21 cellular contexts compared by ENCODE assay signal in the genomic region with DNA sequence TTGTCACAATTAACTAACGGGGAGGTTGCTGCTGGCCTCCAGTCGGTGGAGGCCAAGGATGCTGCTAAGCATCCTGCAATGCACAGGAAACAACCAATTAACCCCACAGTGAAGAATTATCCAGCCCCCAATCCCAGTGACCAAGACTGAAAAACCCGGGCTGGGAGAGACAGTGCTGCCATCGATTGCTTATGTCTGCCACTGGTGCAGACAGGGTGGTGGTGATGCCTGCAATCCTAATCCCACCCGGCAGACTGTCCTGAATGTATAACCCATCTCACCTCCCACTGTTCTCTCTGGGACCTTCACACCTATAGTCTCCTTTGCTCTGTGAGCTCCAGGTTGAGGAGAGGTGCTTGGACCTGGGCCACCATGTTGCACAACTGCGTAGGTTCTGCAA.
DNase-seq lines count a peak whose midpoint lies in the region; ATAC-seq and TF ChIP-seq lines count a peak whose summit lies in the region.
"Had no signal": no experiment of that assay in that cellular context is flagged by ENCODE, and none has a peak within 500 bp of the region (broad histone marks: within the 10 kb centered on the region; RNA-seq: fewer than 3 reads in every experiment).

No MANE protein-coding gene starts in this region.

- H3K4me3 ChIP-seq in HEK293 (ENCODE audit: low read depth, low read length): no peak overlapping the region
- H3K4me3 ChIP-seq: left lung, mucosa of descending colon had no signal

- CTCF ChIA-PET in HEK293 (lab: Yijun Ruan, JAX): interaction anchor here (0.6 to 2.8 kb wide), 5 partner anchors 29 to 69 kb away, joined by 3 to 19 read pairs (median 5); no protein-coding TSS in a partner anchor

- no peak for TF ChIP-seq CTCF in HEK293 (tag by site-specific recombination; IDR thresholded peaks at IDR 0.05)

- H3K27me3 Mint-ChIP-seq in T-helper 2 cell treated with Interferon-gamma antibody and Interleukin-4, amounts not matched to agents 5 μg/mL and 100 μg/mL, for 36 hours (ENCODE audit: low read depth): peaks cover 2% of the 10 kb centered on the region
- peaks cover 2% of the 10 kb centered on the region for H3K27me3 Mint-ChIP-seq in activated naive CD8-positive, alpha-beta T cell treated with anti-CD3 and anti-CD28 coated beads, Interleukin-2, amount 50 U/mL, for 24 hours
- H3K27me3 Mint-ChIP-seq in memory B cell: no peaks in the 10 kb centered on the region

- ATAC-seq in activated naive CD8-positive, alpha-beta T cell treated with anti-CD3 and anti-CD28 coated beads, Interleukin-2, amount 50 U/mL, for 24 hours: no peak
- ATAC-seq in memory B cell (ENCODE audit: low read depth) (no peak), GM21381 (IDR thresholded peaks at IDR 0.05; ENCODE audit: unreplicated experiment) (no peak)
- ATAC-seq: esophagus mucosa, left lung, mucosa of descending colon, T-cell had no signal

- H3K4me1 ChIP-seq in HEK293 (ENCODE audit: control insufficient read depth, insufficient read depth, low read length): peaks cover 4% of the 10 kb centered on the region; the same call in 1 of the 2 replicates

- no peaks in the 10 kb centered on the region for H3K9me3 Mint-ChIP-seq in T-helper 2 cell treated with Interferon-gamma antibody and Interleukin-4, amounts not matched to agents 5 μg/mL and 100 μg/mL, for 36 hours
- no peaks in the 10 kb centered on the region for H3K9me3 Mint-ChIP-seq in activated naive CD8-positive, alpha-beta T cell treated with anti-CD3 and anti-CD28 coated beads, Interleukin-2, amount 50 U/mL, for 24 hours
- no peaks in the 10 kb centered on the region for H3K9me3 Mint-ChIP-seq in memory B cell
- H3K9me3 Mint-ChIP-seq: neural crest cell, T-cell, type B pancreatic cell had no signal

- POLR2A ChIA-PET in HEK293 (lab: Yijun Ruan, JAX): interaction anchor here (2.3 kb wide), 1 partner anchor 29 kb away, joined by 8 read pairs; no protein-coding TSS in a partner anchor

- no peak overlapping the region for H3K27ac ChIP-seq in HEK293 (ENCODE audit: extremely low read depth, low read depth, low read length)
- H3K27ac ChIP-seq: left lung had no signal

- no peak for DNase-seq in T-helper 2 cell treated with Interferon-gamma antibody and Interleukin-4, amounts not matched to agents 5 μg/mL and 100 μg/mL, for 36 hours (ENCODE audit: low spot score)
- no peak for DNase-seq in T-helper 2 cell
- no peak for DNase-seq in activated naive CD8-positive, alpha-beta T cell treated with anti-CD3 and anti-CD28 coated beads, Interleukin-2, amount 50 U/mL, for 24 hours
- DNase-seq in memory B cell (ENCODE audit: low spot score in 2 of 2): no peak
- DNase-seq in stimulated activated CD4-positive, alpha-beta T cell treated with anti-CD3 and anti-CD28 coated beads, Interleukin-2, amount 100 ng/mL, for 48 hours: no peak
- no peak for DNase-seq in SHP77 (lab: John Stamatoyannopoulos, UW)
- DNase-seq: activated CD4-positive, alpha-beta T cell treated with anti-CD3 and anti-CD28 coated beads, Interleukin-2, amount 50 U/mL, for 4 hours; activated naive CD4-positive, alpha-beta T cell treated with anti-CD3 and anti-CD28 coated beads, Interleukin-2, amount 50 U/mL, for 16 hours; effector CD8-positive, alpha-beta T cell; left lung; mucosa of descending colon; NCI-H510A treated with DMSO at 0.1 percent for 48 hours; Right ventricle myocardium superior; small intestine; stimulated activated CD4-positive, alpha-beta T cell treated with anti-CD3 and anti-CD28 coated beads, Interleukin-4, amount 100 ng/mL, for 1 hour; T-cell had no signal

- H3K4me3 Mint-ChIP-seq in T-helper 2 cell treated with Interferon-gamma antibody and Interleukin-4, amounts not matched to agents 5 μg/mL and 100 μg/mL, for 36 hours: no peak overlapping the region
- no peak overlapping the region for H3K4me3 Mint-ChIP-seq in activated naive CD8-positive, alpha-beta T cell treated with anti-CD3 and anti-CD28 coated beads, Interleukin-2, amount 50 U/mL, for 24 hours
- H3K4me3 Mint-ChIP-seq in memory B cell: no peak overlapping the region
- H3K4me3 Mint-ChIP-seq: neural crest cell, type B pancreatic cell had no signal

- peak overlapping the region; percentile 33 for H3K27ac Mint-ChIP-seq in T-helper 2 cell treated with Interferon-gamma antibody and Interleukin-4, amounts not matched to agents 5 μg/mL and 100 μg/mL, for 36 hours
- peak overlapping the region; percentile 33 for H3K27ac Mint-ChIP-seq in activated naive CD8-positive, alpha-beta T cell treated with anti-CD3 and anti-CD28 coated beads, Interleukin-2, amount 50 U/mL, for 24 hours
- H3K27ac Mint-ChIP-seq in memory B cell: peak overlapping the region; percentile 97

- no peaks in the 10 kb centered on the region for H3K36me3 Mint-ChIP-seq in T-helper 2 cell treated with Interferon-gamma antibody and Interleukin-4, amounts not matched to agents 5 μg/mL and 100 μg/mL, for 36 hours (ENCODE audit: low read depth)
- H3K36me3 Mint-ChIP-seq in activated naive CD8-positive, alpha-beta T cell treated with anti-CD3 and anti-CD28 coated beads, Interleukin-2, amount 50 U/mL, for 24 hours (ENCODE audit: low read depth): peaks cover 1% of the 10 kb centered on the region
- no peaks in the 10 kb centered on the region for H3K36me3 Mint-ChIP-seq in memory B cell
- H3K36me3 Mint-ChIP-seq: type B pancreatic cell had no signal

- no peaks in the 10 kb centered on the region for H3K36me3 ChIP-seq in HEK293 (ENCODE audit: control insufficient read depth in 2 of 2, insufficient read depth in 1 of 2, low read length in 2 of 2)
- H3K36me3 ChIP-seq: left lung had no signal

- H3K9me3 ChIP-seq in HEK293 (ENCODE audit: control insufficient read depth, insufficient read depth, low read depth, low read length): no peaks in the 10 kb centered on the region
- H3K9me3 ChIP-seq: left lung, mucosa of descending colon had no signal

- H3K4me1 Mint-ChIP-seq in T-helper 2 cell treated with Interferon-gamma antibody and Interleukin-4, amounts not matched to agents 5 μg/mL and 100 μg/mL, for 36 hours (ENCODE audit: low read depth): peaks cover 22% of the 10 kb centered on the region
- H3K4me1 Mint-ChIP-seq in activated naive CD8-positive, alpha-beta T cell treated with anti-CD3 and anti-CD28 coated beads, Interleukin-2, amount 50 U/mL, for 24 hours: peaks cover 52% of the 10 kb centered on the region
- H3K4me1 Mint-ChIP-seq in memory B cell: peaks cover 51% of the 10 kb centered on the region

TF ChIP-seq in HEK293, 187 proteins besides CTCF, POLR2A, EP300 and RAD21 (continues in another document):
- TF ChIP-seq, protein P1, sequence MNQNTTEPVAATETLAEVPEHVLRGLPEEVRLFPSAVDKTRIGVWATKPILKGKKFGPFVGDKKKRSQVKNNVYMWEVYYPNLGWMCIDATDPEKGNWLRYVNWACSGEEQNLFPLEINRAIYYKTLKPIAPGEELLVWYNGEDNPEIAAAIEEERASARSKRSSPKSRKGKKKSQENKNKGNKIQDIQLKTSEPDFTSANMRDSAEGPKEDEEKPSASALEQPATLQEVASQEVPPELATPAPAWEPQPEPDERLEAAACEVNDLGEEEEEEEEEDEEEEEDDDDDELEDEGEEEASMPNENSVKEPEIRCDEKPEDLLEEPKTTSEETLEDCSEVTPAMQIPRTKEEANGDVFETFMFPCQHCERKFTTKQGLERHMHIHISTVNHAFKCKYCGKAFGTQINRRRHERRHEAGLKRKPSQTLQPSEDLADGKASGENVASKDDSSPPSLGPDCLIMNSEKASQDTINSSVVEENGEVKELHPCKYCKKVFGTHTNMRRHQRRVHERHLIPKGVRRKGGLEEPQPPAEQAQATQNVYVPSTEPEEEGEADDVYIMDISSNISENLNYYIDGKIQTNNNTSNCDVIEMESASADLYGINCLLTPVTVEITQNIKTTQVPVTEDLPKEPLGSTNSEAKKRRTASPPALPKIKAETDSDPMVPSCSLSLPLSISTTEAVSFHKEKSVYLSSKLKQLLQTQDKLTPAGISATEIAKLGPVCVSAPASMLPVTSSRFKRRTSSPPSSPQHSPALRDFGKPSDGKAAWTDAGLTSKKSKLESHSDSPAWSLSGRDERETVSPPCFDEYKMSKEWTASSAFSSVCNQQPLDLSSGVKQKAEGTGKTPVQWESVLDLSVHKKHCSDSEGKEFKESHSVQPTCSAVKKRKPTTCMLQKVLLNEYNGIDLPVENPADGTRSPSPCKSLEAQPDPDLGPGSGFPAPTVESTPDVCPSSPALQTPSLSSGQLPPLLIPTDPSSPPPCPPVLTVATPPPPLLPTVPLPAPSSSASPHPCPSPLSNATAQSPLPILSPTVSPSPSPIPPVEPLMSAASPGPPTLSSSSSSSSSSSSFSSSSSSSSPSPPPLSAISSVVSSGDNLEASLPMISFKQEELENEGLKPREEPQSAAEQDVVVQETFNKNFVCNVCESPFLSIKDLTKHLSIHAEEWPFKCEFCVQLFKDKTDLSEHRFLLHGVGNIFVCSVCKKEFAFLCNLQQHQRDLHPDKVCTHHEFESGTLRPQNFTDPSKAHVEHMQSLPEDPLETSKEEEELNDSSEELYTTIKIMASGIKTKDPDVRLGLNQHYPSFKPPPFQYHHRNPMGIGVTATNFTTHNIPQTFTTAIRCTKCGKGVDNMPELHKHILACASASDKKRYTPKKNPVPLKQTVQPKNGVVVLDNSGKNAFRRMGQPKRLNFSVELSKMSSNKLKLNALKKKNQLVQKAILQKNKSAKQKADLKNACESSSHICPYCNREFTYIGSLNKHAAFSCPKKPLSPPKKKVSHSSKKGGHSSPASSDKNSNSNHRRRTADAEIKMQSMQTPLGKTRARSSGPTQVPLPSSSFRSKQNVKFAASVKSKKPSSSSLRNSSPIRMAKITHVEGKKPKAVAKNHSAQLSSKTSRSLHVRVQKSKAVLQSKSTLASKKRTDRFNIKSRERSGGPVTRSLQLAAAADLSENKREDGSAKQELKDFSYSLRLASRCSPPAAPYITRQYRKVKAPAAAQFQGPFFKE (tag by site-specific recombination; IDR thresholded peaks at IDR 0.05; ENCODE audit: borderline replicate concordance): no peak

Comparison
In these comparisons a context has a peak if more than half of its experiments do, and no peak if none do; other contexts are left out.
1. H3K27ac Mint-ChIP-seq: peak in every context shown above with its lines; median percentile 97 in memory B cell; 33 in T-helper 2 cell treated with Interferon-gamma antibody and Interleukin-4, amounts not matched to agents 5 μg/mL and 100 μg/mL, for 36 hours; 33 in activated naive CD8-positive, alpha-beta T cell treated with anti-CD3 and anti-CD28 coated beads, Interleukin-2, amount 50 U/mL, for 24 hours.